1 cellular context compared by ENCODE assay signal in the genomic region with DNA sequence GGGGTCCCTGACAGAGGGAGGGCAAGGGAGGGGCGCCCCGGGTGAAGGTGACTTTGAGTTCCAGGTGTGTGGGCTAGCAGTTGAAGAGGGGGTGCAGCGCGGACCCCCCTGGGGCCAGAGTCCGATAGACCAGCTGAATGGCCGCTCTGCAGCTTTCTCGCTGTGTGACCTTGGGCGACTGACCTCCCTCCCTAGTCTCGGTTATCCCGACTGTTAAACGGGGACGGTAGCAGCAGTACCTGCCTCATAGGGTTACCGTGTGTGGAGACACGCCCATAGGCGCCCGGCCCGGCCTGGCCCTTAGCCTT.
TF ChIP-seq lines count a peak whose summit lies in the region.

No MANE protein-coding gene starts in this region.

TF ChIP-seq in HEK293, 187 proteins besides CTCF, POLR2A, EP300 and RAD21 (continued from another document):
- TF ChIP-seq, protein P1, sequence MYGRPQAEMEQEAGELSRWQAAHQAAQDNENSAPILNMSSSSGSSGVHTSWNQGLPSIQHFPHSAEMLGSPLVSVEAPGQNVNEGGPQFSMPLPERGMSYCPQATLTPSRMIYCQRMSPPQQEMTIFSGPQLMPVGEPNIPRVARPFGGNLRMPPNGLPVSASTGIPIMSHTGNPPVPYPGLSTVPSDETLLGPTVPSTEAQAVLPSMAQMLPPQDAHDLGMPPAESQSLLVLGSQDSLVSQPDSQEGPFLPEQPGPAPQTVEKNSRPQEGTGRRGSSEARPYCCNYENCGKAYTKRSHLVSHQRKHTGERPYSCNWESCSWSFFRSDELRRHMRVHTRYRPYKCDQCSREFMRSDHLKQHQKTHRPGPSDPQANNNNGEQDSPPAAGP (tag by site-specific recombination; IDR thresholded peaks at IDR 0.05), result 0 out of 2 replicates have a peak, but pooled peaks have one; percentile 14
- TF ChIP-seq, protein P2, sequence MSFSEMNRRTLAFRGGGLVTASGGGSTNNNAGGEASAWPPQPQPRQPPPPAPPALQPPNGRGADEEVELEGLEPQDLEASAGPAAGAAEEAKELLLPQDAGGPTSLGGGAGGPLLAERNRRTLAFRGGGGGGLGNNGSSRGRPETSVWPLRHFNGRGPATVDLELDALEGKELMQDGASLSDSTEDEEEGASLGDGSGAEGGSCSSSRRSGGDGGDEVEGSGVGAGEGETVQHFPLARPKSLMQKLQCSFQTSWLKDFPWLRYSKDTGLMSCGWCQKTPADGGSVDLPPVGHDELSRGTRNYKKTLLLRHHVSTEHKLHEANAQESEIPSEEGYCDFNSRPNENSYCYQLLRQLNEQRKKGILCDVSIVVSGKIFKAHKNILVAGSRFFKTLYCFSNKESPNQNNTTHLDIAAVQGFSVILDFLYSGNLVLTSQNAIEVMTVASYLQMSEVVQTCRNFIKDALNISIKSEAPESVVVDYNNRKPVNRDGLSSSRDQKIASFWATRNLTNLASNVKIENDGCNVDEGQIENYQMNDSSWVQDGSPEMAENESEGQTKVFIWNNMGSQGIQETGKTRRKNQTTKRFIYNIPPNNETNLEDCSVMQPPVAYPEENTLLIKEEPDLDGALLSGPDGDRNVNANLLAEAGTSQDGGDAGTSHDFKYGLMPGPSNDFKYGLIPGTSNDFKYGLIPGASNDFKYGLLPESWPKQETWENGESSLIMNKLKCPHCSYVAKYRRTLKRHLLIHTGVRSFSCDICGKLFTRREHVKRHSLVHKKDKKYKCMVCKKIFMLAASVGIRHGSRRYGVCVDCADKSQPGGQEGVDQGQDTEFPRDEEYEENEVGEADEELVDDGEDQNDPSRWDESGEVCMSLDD (tag by site-specific recombination; IDR thresholded peaks at IDR 0.05), result peak; percentile 10; the same call in 1 of the 2 replicates
- TF ChIP-seq, protein P3, sequence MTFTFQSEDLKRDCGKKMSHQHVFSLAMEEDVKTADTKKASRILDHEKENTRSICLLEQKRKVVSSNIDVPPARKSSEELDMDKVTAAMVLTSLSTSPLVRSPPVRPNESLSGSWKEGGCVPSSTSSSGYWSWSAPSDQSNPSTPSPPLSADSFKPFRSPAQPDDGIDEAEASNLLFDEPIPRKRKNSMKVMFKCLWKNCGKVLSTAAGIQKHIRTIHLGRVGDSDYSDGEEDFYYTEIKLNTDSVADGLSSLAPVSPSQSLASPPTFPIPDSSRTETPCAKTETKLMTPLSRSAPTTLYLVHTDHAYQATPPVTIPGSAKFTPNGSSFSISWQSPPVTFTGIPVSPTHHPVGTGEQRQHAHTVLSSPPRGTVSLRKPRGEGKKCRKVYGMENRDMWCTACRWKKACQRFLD (tag by site-specific recombination; IDR thresholded peaks at IDR 0.05), result no peak
- 0 out of 2 replicates have a peak, but pooled peaks have one; percentile 0 for TF ChIP-seq ZBTB17 (tag by site-specific recombination; IDR thresholded peaks at IDR 0.05)
- TF ChIP-seq ZNF133 (tag by site-specific recombination; IDR thresholded peaks at IDR 0.05), result no peak
TF ChIP-seq in HEK293: peak in this region for 6.
